ENCODE assay signal across 21 cellular contexts in the genomic region with DNA sequence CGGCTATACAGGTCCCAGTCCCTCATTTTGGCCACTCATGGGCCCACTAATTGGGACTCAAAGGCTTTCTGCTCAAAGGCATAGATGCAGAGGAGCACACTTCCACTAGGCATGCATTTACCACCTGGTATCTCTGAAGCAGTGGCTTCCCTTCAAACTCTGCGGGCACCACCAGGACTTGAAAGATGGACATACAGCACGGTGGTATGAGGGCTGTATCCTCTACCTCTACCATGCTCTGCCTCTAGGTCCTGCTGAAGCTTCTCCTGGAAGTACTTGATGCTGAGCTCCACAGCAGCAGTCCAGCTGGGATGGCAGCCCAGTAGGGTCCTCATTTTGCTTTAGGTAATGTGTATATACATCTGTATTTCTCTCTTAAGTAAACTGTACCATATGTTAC.
"Had no signal": no experiment of that assay in that cellular context is flagged by ENCODE, and none has a peak within 500 bp of the region (broad histone marks: within the 10 kb centered on the region; RNA-seq: fewer than 3 reads in every experiment).

No MANE protein-coding gene starts in this region.

- H3K27me3 ChIP-seq: colonic mucosa, esophagus squamous epithelium, gastrocnemius medialis, heart right ventricle, left lung had no signal

- H3K27ac ChIP-seq: colonic mucosa, epithelial cell of prostate, esophagus squamous epithelium, gastrocnemius medialis, heart right ventricle, left lung, lower lobe of right lung had no signal

- H3K36me3 ChIP-seq: colonic mucosa had no signal

- H3K4me3 ChIP-seq: colonic mucosa, esophagus squamous epithelium, gastrocnemius medialis, heart right ventricle, left lung, lower lobe of right lung had no signal

- H3K9me3 ChIP-seq: colonic mucosa, esophagus squamous epithelium, gastrocnemius medialis, heart right ventricle, left lung, lower lobe of right lung had no signal

- DNase-seq: colonic mucosa; cortex of kidney; effector CD8-positive, alpha-beta T cell; effector memory CD8-positive, alpha-beta T cell; endodermal cell; erythroblast; esophagus squamous epithelium; foreskin fibroblast; foreskin melanocyte; gastrocnemius medialis; glutamatergic neuron; head of caudate nucleus; heart right ventricle; hippocampal formation; left cardiac atrium; left lung; left ventricle myocardium superior; lower lobe of right lung; mesendoderm; midbrain had no signal

- H3K4me1 ChIP-seq: colonic mucosa had no signal
